ENCODE assay signal across 21 cellular contexts in genomic region chr5:147339313-147339712, GRCh38.
A peak's percentile ranks its signal among the peaks of the same experiment; 100 is the strongest.
DNase-seq lines count a peak whose midpoint lies in the region; ATAC-seq, FAIRE-seq and TF ChIP-seq lines count a peak whose summit lies in the region.
"Had no signal": no experiment of that assay in that cellular context is flagged by ENCODE, and none has a peak within 500 bp of the region (broad histone marks: within the 10 kb centered on the region; RNA-seq: fewer than 3 reads in every experiment).

No MANE protein-coding gene starts in this region.

- no peak overlapping the region for H2BK12ac ChIP-seq in H1 (ENCODE audit: low read depth, low read length)

- H3K9me3 ChIP-seq in H1 (ENCODE audit: insufficient read depth in 2 of 2, low read depth in 1 of 2, low read length in 1 of 2) = 0 out of 4 replicates have a peak, but pooled peaks cover 0 to 4% of the 10 kb centered on the region in 2 experiments
- H3K9me3 ChIP-seq: HAP-1 had no signal

- H2BK15ac ChIP-seq in H1 (ENCODE audit: low read length) = no peak overlapping the region

- no peaks in the 10 kb centered on the region for H4K20me1 ChIP-seq in H1 (replicated peaks in 1 of 2; ENCODE audit: control insufficient read depth in 1 of 2, insufficient read depth in 2 of 2, low read length in 2 of 2)

- H2BK5ac ChIP-seq in H1 (ENCODE audit: low read depth, low read length) = no peak overlapping the region

- H3K4me1 ChIP-seq in H1 (replicated peaks in 1 of 4; ENCODE audit: control insufficient read depth in 3 of 4, insufficient read depth in 4 of 4, low read length in 3 of 4) = peaks cover 0 to 8% (median 2%) of the 10 kb centered on the region in 4 experiments; a peak in 4 of 7 replicates
- H3K4me1 ChIP-seq: HAP-1, tibial artery had no signal

- peak; percentile 30; the same call in 1 of the 2 replicates for TF ChIP-seq CTCF in LNCAP (IDR thresholded peaks at IDR 0.05)
- peak in 2 of 3 experiments; percentile 7 to 26; a peak in 2 of 4 replicates for TF ChIP-seq CTCF in H1 (IDR thresholded peaks at IDR 0.05; ENCODE audit: control extremely low read depth in 1 of 3, insufficient read depth in 1 of 3, low read depth in 1 of 3, low read length in 3 of 3)

- H4K5ac ChIP-seq in H1 (ENCODE audit: insufficient read length, low read depth, low read length) = no peak overlapping the region

- no peak overlapping the region for H3K56ac ChIP-seq in H1 (replicated peaks; ENCODE audit: insufficient read length, low read depth, low read length)

- no peaks in the 10 kb centered on the region for H3K79me2 ChIP-seq in H1 (ENCODE audit: control insufficient read depth in 1 of 2, insufficient read depth in 2 of 2, low read length in 2 of 2)

- CTCF ChIA-PET in H1 (lab: Charles Lee; ENCODE audit: partially characterized antibody) = interaction anchor here (0.6 to 2.0 kb wide), 6 partner anchors 30 to 239 kb away, joined by 3 to 5 read pairs (median 4); partner anchors contain the start of gene STK32A

- H3K23ac ChIP-seq in H1 (ENCODE audit: insufficient read length) = no peak overlapping the region

- TF ChIP-seq EP300 in H1 (IDR thresholded peaks at IDR 0.05; ENCODE audit: borderline replicate concordance in 1 of 2, low read depth in 2 of 2, low read length in 2 of 2) = no peak

- POLR2A ChIA-PET in H1 (lab: Charles Lee; ENCODE audit: partially characterized antibody) = no interaction called here

- no peak overlapping the region for H4K8ac ChIP-seq in H1 (ENCODE audit: extremely low read depth, insufficient read depth, low read length)

- no peak overlapping the region for H3K4me3 ChIP-seq in H1 (ENCODE audit: extremely low read depth in 1 of 4, insufficient read depth in 2 of 4, low read depth in 3 of 4, low read length in 4 of 4)
- H3K4me3 ChIP-seq: HAP-1, tibial artery had no signal

- H3K36me3 ChIP-seq in H1 (ENCODE audit: control insufficient read depth in 2 of 4, insufficient read depth in 4 of 4, low read length in 3 of 4) = no peaks in the 10 kb centered on the region
- H3K36me3 ChIP-seq: HAP-1, tibial artery, WERI-Rb-1 had no signal

- no peaks in the 10 kb centered on the region for H3K79me1 ChIP-seq in H1 (ENCODE audit: low read depth, low read length)

- WGBS in H1 (ENCODE audit: extremely low coverage in 1 of 2, insufficient coverage in 1 of 2, insufficient read length in 1 of 2, insufficient replicate concordance in 2 of 2, low coverage in 1 of 2, low lambda C conversion rate in 2 of 2, missing lambda C conversion rate in 1 of 2), 2 experiments = 95% methylated on average over 4 of the region's 4 CpGs; no CpG with 5 or more reads in 1 of the 2 experiments

- no peak overlapping the region for H3K18ac ChIP-seq in H1 (ENCODE audit: extremely low read depth, low read length)

- H3K27ac ChIP-seq in H1 (ENCODE audit: low read depth, low read length) = no peak overlapping the region
- H3K27ac ChIP-seq: tibial artery, WERI-Rb-1 had no signal

- no peak overlapping the region for H2AK5ac ChIP-seq in H1 (ENCODE audit: low read depth, low read length)

- H4K91ac ChIP-seq in H1 (replicated peaks; ENCODE audit: insufficient read length, low read length) = no peak overlapping the region

- H3K4me2 ChIP-seq in H1 (ENCODE audit: insufficient read depth in 1 of 2, low read depth in 2 of 2, low read length in 2 of 2) = no peak overlapping the region

- peak in 1 of 2 experiments; percentile 17; a peak in 1 of 4 replicates for TF ChIP-seq RAD21 in H1 (IDR thresholded peaks at IDR 0.05 in 1 of 2, conservative IDR thresholded peaks at IDR 0.05 in 1 of 2; ENCODE audit: low read depth in 2 of 2, low read length in 2 of 2)

- peak; percentile 16 for ATAC-seq in GM19463 (IDR thresholded peaks at IDR 0.05; ENCODE audit: unreplicated experiment)
- ATAC-seq: activated naive CD8-positive, alpha-beta T cell treated with anti-CD3 and anti-CD28 coated beads, Interleukin-2, amount 50 U/mL, for 24 hours had no signal

- FAIRE-seq in H1 (lab: Jason Lieb, UNC) = no peak
- FAIRE-seq: A204.1, endometrium, G401.6, RCC 7860 had no signal

- DNase-seq in DMS 273 (lab: John Stamatoyannopoulos, UW; ENCODE audit: unreplicated experiment) (peak; percentile 4), DMS 273 treated with DMSO at 0.1 percent for 48 hours (lab: John Stamatoyannopoulos, UW) (no peak), H1 (ENCODE audit: low read depth in 1 of 2, low spot score in 2 of 2) (no peak), OCI-M2 (lab: John Stamatoyannopoulos, UW; ENCODE audit: unreplicated experiment) (no peak), COLO829 (ENCODE audit: low spot score) (no peak), kidney glomerular epithelial cell (lab: John Stamatoyannopoulos, UW) (no peak)
- DNase-seq: activated naive CD8-positive, alpha-beta T cell treated with anti-CD3 and anti-CD28 coated beads, Interleukin-2, amount 50 U/mL, for 24 hours; CD4-positive, alpha-beta memory T cell; foreskin fibroblast; left colon; NCI-H187; NCI-H510A treated with DMSO at 0.1 percent for 48 hours; tibial artery; WERI-Rb-1 had no signal

- no peak overlapping the region for H3K14ac ChIP-seq in H1 (ENCODE audit: insufficient read length)

- peaks cover 0 to 1% (median 0%) of the 10 kb centered on the region in 4 experiments; a peak in 1 of 7 replicates for H3K27me3 ChIP-seq in H1 (replicated peaks in 1 of 4; ENCODE audit: control insufficient read depth in 3 of 4, extremely low read depth in 1 of 4, insufficient read depth in 3 of 4, low read length in 3 of 4)
- H3K27me3 ChIP-seq: tibial artery had no signal

- H3K9ac ChIP-seq in H1 (replicated peaks in 1 of 4; ENCODE audit: extremely low read depth in 1 of 4, low read depth in 3 of 4, low read length in 3 of 4) = no peak overlapping the region

- H3K23me2 ChIP-seq in H1 (ENCODE audit: low read depth, low read length) = no peaks in the 10 kb centered on the region

- H2BK120ac ChIP-seq in H1 (replicated peaks; ENCODE audit: low read depth, low read length) = no peak overlapping the region

- H2BK20ac ChIP-seq in H1 (ENCODE audit: low read length) = no peak overlapping the region

- H3K4ac ChIP-seq in H1 (replicated peaks; ENCODE audit: insufficient read length, low read depth, low read length) = no peak overlapping the region

- TF ChIP-seq POLR2A in H1 (IDR thresholded peaks at IDR 0.05; ENCODE audit: control extremely low read depth in 1 of 2, low read depth in 2 of 2, low read length in 2 of 2) = no peak

- H2AFZ ChIP-seq in H1 (ENCODE audit: low read length) = no peak overlapping the region

TF ChIP-seq in H1, 55 proteins besides CTCF, POLR2A, EP300 and RAD21 (continues in another document):
- TF ChIP-seq SP2 (IDR thresholded peaks at IDR 0.05; ENCODE audit: low read length) = no peak
- TF ChIP-seq GABPA (IDR thresholded peaks at IDR 0.05; ENCODE audit: borderline replicate concordance, insufficient read depth, low read length) = no peak
- no peak for TF ChIP-seq RFX5 (IDR thresholded peaks at IDR 0.05; ENCODE audit: borderline replicate concordance, low read depth, low read length)
- no peak for TF ChIP-seq CREB1 (IDR thresholded peaks at IDR 0.05)
